ENCODE assay signal across 1 cellular context in the genomic region with DNA sequence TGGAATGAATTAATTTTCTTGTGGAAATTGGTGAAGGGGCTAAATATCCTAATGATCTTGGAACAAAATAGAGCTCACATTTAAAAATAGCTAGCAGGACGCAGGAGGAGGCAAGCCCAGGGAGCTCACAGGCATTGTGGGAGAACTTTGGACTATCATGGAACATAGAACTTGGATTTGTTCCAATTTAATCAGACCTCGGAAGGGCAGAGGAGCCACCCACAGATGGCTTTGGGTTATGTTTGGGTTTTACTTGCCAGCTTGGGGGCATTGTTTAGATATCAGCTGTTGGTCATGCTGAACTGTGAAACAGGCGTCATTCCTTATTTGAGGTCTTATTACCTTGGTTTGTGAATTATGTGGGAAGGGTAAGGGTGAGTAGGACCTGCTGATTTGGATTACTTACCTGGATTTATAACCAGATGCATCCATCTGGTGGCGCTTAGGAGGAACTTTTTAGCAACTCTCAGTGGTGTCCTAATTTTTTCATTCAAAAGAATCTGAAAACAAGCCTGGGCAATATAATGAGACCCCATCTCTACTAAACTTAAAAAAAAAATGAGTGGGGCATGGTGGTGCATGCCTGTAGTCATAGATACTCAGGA.
TF ChIP-seq lines count a peak whose summit lies in the region.

No MANE protein-coding gene starts in this region.

TF ChIP-seq in liver, 16 proteins besides CTCF, POLR2A, EP300 and RAD21 (continued from another document):
- TF ChIP-seq, protein P1, sequence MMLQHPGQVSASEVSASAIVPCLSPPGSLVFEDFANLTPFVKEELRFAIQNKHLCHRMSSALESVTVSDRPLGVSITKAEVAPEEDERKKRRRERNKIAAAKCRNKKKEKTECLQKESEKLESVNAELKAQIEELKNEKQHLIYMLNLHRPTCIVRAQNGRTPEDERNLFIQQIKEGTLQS (IDR thresholded peaks at IDR 0.05): no peak
- TF ChIP-seq FOXA2 (IDR thresholded peaks at IDR 0.05): peak; percentile 54
- TF ChIP-seq, protein P2, sequence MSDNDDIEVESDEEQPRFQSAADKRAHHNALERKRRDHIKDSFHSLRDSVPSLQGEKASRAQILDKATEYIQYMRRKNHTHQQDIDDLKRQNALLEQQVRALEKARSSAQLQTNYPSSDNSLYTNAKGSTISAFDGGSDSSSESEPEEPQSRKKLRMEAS (IDR thresholded peaks at IDR 0.05): peak; percentile 68
- peak; percentile 85 for TF ChIP-seq YY1 (IDR thresholded peaks at IDR 0.05)
- TF ChIP-seq JUND (IDR thresholded peaks at IDR 0.05): peak; percentile 45 to 74
- no peak for TF ChIP-seq NR2F2 (IDR thresholded peaks at IDR 0.05)
- peak; percentile 82 for TF ChIP-seq HNF4G (IDR thresholded peaks at IDR 0.05)
- TF ChIP-seq SP1 (IDR thresholded peaks at IDR 0.05): peak; percentile 95
- peak; percentile 59 for TF ChIP-seq FOXA1 (IDR thresholded peaks at IDR 0.05)
- TF ChIP-seq REST (IDR thresholded peaks at IDR 0.05): peak; percentile 75
- peak; percentile 92 to 96 for TF ChIP-seq HNF4A (conservative IDR thresholded peaks at IDR 0.05)
- TF ChIP-seq GABPA (IDR thresholded peaks at IDR 0.05 in 1 of 2, conservative IDR thresholded peaks at IDR 0.05 in 1 of 2): peak in 1 of 2 donors; percentile 31
